13 cellular contexts compared by ENCODE assay signal in genomic region chr3:70832811-70833509, GRCh38.
A peak's percentile ranks its signal among the peaks of the same experiment; 100 is the strongest.
DNase-seq lines count a peak whose midpoint lies in the region; ATAC-seq and TF ChIP-seq lines count a peak whose summit lies in the region.
"Had no signal": no experiment of that assay in that cellular context is flagged by ENCODE, and none has a peak within 500 bp of the region (broad histone marks: within the 10 kb centered on the region; RNA-seq: fewer than 3 reads in every experiment).

No MANE protein-coding gene starts in this region.

- H3K27me3 Mint-ChIP-seq in activated T-cell treated with anti-CD3 and anti-CD28 coated beads, Interleukin-2, amount 50 U/mL, for 72 hours (ENCODE audit: low read depth), result peaks cover 23% of the 10 kb centered on the region

- H3K27me3 ChIP-seq in heart left ventricle (no peaks in the 10 kb centered on the region), mammary epithelial cell (ENCODE audit: insufficient read depth, low read length) (peaks cover 3% of the 10 kb centered on the region), lower lobe of right lung (ENCODE audit: low read depth) (no peaks in the 10 kb centered on the region), Peyer's patch (no peaks in the 10 kb centered on the region)
- H3K27me3 ChIP-seq: stomach had no signal

- H3K4me1 ChIP-seq in heart left ventricle (peaks cover 0 to 26% (median 12%) of the 10 kb centered on the region in 12 donors), mammary epithelial cell (ENCODE audit: insufficient read depth, low read length) (peaks cover 4% of the 10 kb centered on the region), lower lobe of right lung (no peaks in the 10 kb centered on the region), Peyer's patch (no peaks in the 10 kb centered on the region)

- H4K20me1 ChIP-seq in mammary epithelial cell (ENCODE audit: insufficient read depth, low read length), result no peaks in the 10 kb centered on the region

- no peaks in the 10 kb centered on the region for H3K36me3 Mint-ChIP-seq in activated T-cell treated with anti-CD3 and anti-CD28 coated beads, Interleukin-2, amount 50 U/mL, for 72 hours (ENCODE audit: insufficient read depth in 2 of 2)

- H3K36me3 ChIP-seq in heart left ventricle (no peaks in the 10 kb centered on the region), mammary epithelial cell (ENCODE audit: insufficient read depth, low read length) (no peaks in the 10 kb centered on the region), lower lobe of right lung (no peaks in the 10 kb centered on the region), Peyer's patch (no peaks in the 10 kb centered on the region)
- H3K36me3 ChIP-seq: stomach had no signal

- peak in 1 of 4 donors; percentile 50 for ATAC-seq in heart left ventricle
- no peak for ATAC-seq in Right ventricle myocardium superior (ENCODE audit: poor library complexity)
- peak in 1 of 2 donors; percentile 14 for ATAC-seq in lower lobe of right lung
- no peak for ATAC-seq in activated T-cell treated with anti-CD3 and anti-CD28 coated beads, Interleukin-2, amount 50 U/mL, for 72 hours (replicated peaks in 1 of 2)

- 56 to 93% (median 60%) methylated on average over 1 of the region's 1 CpG for WGBS in heart left ventricle, 4 donors
- 58% methylated on average over 1 of the region's 1 CpG for WGBS in mammary epithelial cell (ENCODE audit: low coverage, missing lambda C conversion rate)

- TF ChIP-seq CTCF in heart left ventricle (IDR thresholded peaks at IDR 0.05) (no peak), mammary epithelial cell (conservative IDR thresholded peaks at IDR 0.05 in 1 of 2, IDR thresholded peaks at IDR 0.05 in 1 of 2; ENCODE audit: extremely low read depth in 1 of 2, insufficient read depth in 1 of 2, low read depth in 1 of 2, low read length in 2 of 2) (no peak), lower lobe of right lung (IDR thresholded peaks at IDR 0.05) (no peak), Peyer's patch (IDR thresholded peaks at IDR 0.05) (no peak)

- no peaks in the 10 kb centered on the region for H3K79me2 ChIP-seq in mammary epithelial cell (ENCODE audit: insufficient read depth, low read length)

- no TSS peak for BruUV-seq in mammary epithelial cell (replicated peaks; lab: Mats Ljungman, UMichigan)

- H3K4me1 Mint-ChIP-seq in activated T-cell treated with anti-CD3 and anti-CD28 coated beads, Interleukin-2, amount 50 U/mL, for 72 hours (ENCODE audit: low read depth), result no peaks in the 10 kb centered on the region
- H3K4me1 Mint-ChIP-seq: nephron progenitor cell had no signal

- H3K4me3 ChIP-seq in heart left ventricle (no peak overlapping the region), mammary epithelial cell (replicated peaks in 1 of 3; ENCODE audit: insufficient read depth in 1 of 3, low read depth in 2 of 3, low read length in 3 of 3) (no peak overlapping the region), lower lobe of right lung (no peak overlapping the region), Peyer's patch (no peak overlapping the region)
- H3K4me3 ChIP-seq: stomach had no signal

- H2AFZ ChIP-seq in mammary epithelial cell (ENCODE audit: low read depth, low read length), result no peak overlapping the region

- dilution Hi-C loops in mammary epithelial cell (cut with HindIII; ENCODE audit: low sequenced_read_pairs), result no loop called here

- H3K4me2 ChIP-seq in mammary epithelial cell (ENCODE audit: insufficient read depth, low read depth, low read length), result no peak overlapping the region

- in situ Hi-C loops in mammary epithelial cell (cut with MboI; ENCODE audit: low sequenced_read_pairs in 2 of 2), result no loop called here

- no peaks in the 10 kb centered on the region for H3K9me3 Mint-ChIP-seq in activated T-cell treated with anti-CD3 and anti-CD28 coated beads, Interleukin-2, amount 50 U/mL, for 72 hours

- no peak overlapping the region for H3K9ac ChIP-seq in mammary epithelial cell (ENCODE audit: insufficient read depth, low read length)

- DNase-seq in heart left ventricle, result no peak
- no peak for DNase-seq in Right ventricle myocardium superior
- DNase-seq in mammary epithelial cell, result peak; percentile 31
- no peak for DNase-seq in lower lobe of right lung
- DNase-seq in activated T-cell treated with anti-CD3 and anti-CD28 coated beads, Interleukin-2, amount 50 U/mL, for 72 hours, result no peak
- no peak for DNase-seq in NCI-H526 (lab: John Stamatoyannopoulos, UW)
- DNase-seq in Peyer's patch, result no peak
- no peak for DNase-seq in GF-D8 (lab: John Stamatoyannopoulos, UW)
- DNase-seq: AML-193; NCI-H1105 treated with DMSO at 0.1 percent for 48 hours; nephron progenitor cell; stimulated activated CD4-positive, alpha-beta T cell treated with anti-CD3 and anti-CD28 coated beads, Interleukin-2, amount 100 ng/mL, for 24 hours; stomach had no signal

- H3K9me3 ChIP-seq in heart left ventricle (no peaks in the 10 kb centered on the region), mammary epithelial cell (replicated peaks; ENCODE audit: insufficient read depth, low read length) (no peaks in the 10 kb centered on the region), lower lobe of right lung (no peaks in the 10 kb centered on the region), Peyer's patch (no peaks in the 10 kb centered on the region)
- H3K9me3 ChIP-seq: stomach had no signal

- intact Hi-C loops in heart left ventricle (cut with DNase I), result no loop called here
- intact Hi-C loops in Right ventricle myocardium superior (cut with DNase I), result no loop called here
- intact Hi-C loops in mammary epithelial cell (cut with micrococcal nuclease), result no loop called here
- intact Hi-C loops in lower lobe of right lung (cut with DNase I), result no loop called here

- CTCF ChIA-PET in mammary epithelial cell (lab: Charles Lee; ENCODE audit: low non-redundant PET), result no interaction called here

- H3K4me3 Mint-ChIP-seq in activated T-cell treated with anti-CD3 and anti-CD28 coated beads, Interleukin-2, amount 50 U/mL, for 72 hours, result no peak overlapping the region
- H3K4me3 Mint-ChIP-seq: nephron progenitor cell had no signal

- no peak overlapping the region for H3K27ac Mint-ChIP-seq in activated T-cell treated with anti-CD3 and anti-CD28 coated beads, Interleukin-2, amount 50 U/mL, for 72 hours
- H3K27ac Mint-ChIP-seq: nephron progenitor cell had no signal

- TF ChIP-seq POLR2A in heart left ventricle (IDR thresholded peaks at IDR 0.05) (no peak), Peyer's patch (IDR thresholded peaks at IDR 0.05) (no peak)

- H3K27ac ChIP-seq in heart left ventricle, result peak overlapping the region in 11 of 12 donors; percentile 63 to 88 (median 73)
- no peak overlapping the region for H3K27ac ChIP-seq in mammary epithelial cell (ENCODE audit: insufficient read depth, low read depth, low read length)
- peak overlapping the region; percentile 69 for H3K27ac ChIP-seq in lower lobe of right lung
- H3K27ac ChIP-seq in Peyer's patch, result no peak overlapping the region

Comparison
In these comparisons a context has a peak if more than half of its experiments do, and no peak if none do; other contexts are left out.
1. H3K27ac ChIP-seq: peak in heart left ventricle (11 of 12) and lower lobe of right lung (single experiment); none in mammary epithelial cell (single experiment) and Peyer's patch (0 of 4).